11 cellular contexts compared by ENCODE assay signal in genomic region chr1:220983877-220984635, GRCh38.
DNase-seq lines count a peak whose midpoint lies in the region; ATAC-seq and TF ChIP-seq lines count a peak whose summit lies in the region.
"Had no signal": no experiment of that assay in that cellular context is flagged by ENCODE, and none has a peak within 500 bp of the region (broad histone marks: within the 10 kb centered on the region; RNA-seq: fewer than 3 reads in every experiment).

No MANE protein-coding gene starts in this region.

- no peak overlapping the region for H3K27ac Mint-ChIP-seq in immature natural killer cell
- no peak overlapping the region for H3K27ac Mint-ChIP-seq in naive thymus-derived CD4-positive, alpha-beta T cell

- ATAC-seq in omental fat pad (ENCODE audit: low FRiP score) (no peak), GM19351 (IDR thresholded peaks at IDR 0.05; ENCODE audit: unreplicated experiment) (no peak)
- no peak for ATAC-seq in naive thymus-derived CD4-positive, alpha-beta T cell
- ATAC-seq: GM12878 had no signal

- peaks cover 0 to 1% (median 0%) of the 10 kb centered on the region in 3 donors for H3K27me3 Mint-ChIP-seq in immature natural killer cell (ENCODE audit: low read depth in 3 of 3)
- H3K27me3 Mint-ChIP-seq in naive thymus-derived CD4-positive, alpha-beta T cell: peaks cover 0 to 20% (median 0%) of the 10 kb centered on the region in 5 donors

- H3K27ac ChIP-seq in SJCRH30: no peak overlapping the region
- H3K27ac ChIP-seq in naive thymus-derived CD4-positive, alpha-beta T cell (ENCODE audit: low read depth, low read length): no peak overlapping the region

- no peak overlapping the region for H3K4me3 ChIP-seq in HFF-Myc (replicated peaks; ENCODE audit: low read depth, low read length)
- no peak overlapping the region for H3K4me3 ChIP-seq in SJCRH30
- H3K4me3 ChIP-seq in naive thymus-derived CD4-positive, alpha-beta T cell (ENCODE audit: low read length): no peak overlapping the region
- H3K4me3 ChIP-seq: GM12878 had no signal

- no peaks in the 10 kb centered on the region for H3K9me3 ChIP-seq in SJCRH30 (replicated peaks)
- no peaks in the 10 kb centered on the region for H3K9me3 ChIP-seq in naive thymus-derived CD4-positive, alpha-beta T cell (ENCODE audit: control insufficient read depth in 2 of 3, low read length in 3 of 3)

- no peaks in the 10 kb centered on the region for H3K36me3 Mint-ChIP-seq in immature natural killer cell
- no peaks in the 10 kb centered on the region for H3K36me3 Mint-ChIP-seq in naive thymus-derived CD4-positive, alpha-beta T cell

- CTCF ChIA-PET in naive thymus-derived CD4-positive, alpha-beta T cell (lab: Charles Lee): no interaction called here

- TF ChIP-seq CTCF in HFF-Myc (IDR thresholded peaks at IDR 0.05; ENCODE audit: low read depth, low read length, missing control alignments) (peak; percentile 24), omental fat pad (IDR thresholded peaks at IDR 0.05) (no peak)

- peaks cover 0 to 2% (median 0%) of the 10 kb centered on the region in 6 donors for H3K9me3 Mint-ChIP-seq in immature natural killer cell
- H3K9me3 Mint-ChIP-seq in naive thymus-derived CD4-positive, alpha-beta T cell: peaks cover 0 to 19% (median 0%) of the 10 kb centered on the region in 11 donors

- POLR2A ChIA-PET in naive thymus-derived CD4-positive, alpha-beta T cell (lab: Charles Lee): no interaction called here

- intact Hi-C loops in naive thymus-derived CD4-positive, alpha-beta T cell (cut with micrococcal nuclease): no loop called here

- H3K27me3 ChIP-seq in SJCRH30: no peaks in the 10 kb centered on the region
- H3K27me3 ChIP-seq in naive thymus-derived CD4-positive, alpha-beta T cell (ENCODE audit: control insufficient read depth in 2 of 2, insufficient read depth in 2 of 2, low read length in 2 of 2): no peaks in the 10 kb centered on the region

- H3K36me3 ChIP-seq in SJCRH30: no peaks in the 10 kb centered on the region
- no peaks in the 10 kb centered on the region for H3K36me3 ChIP-seq in naive thymus-derived CD4-positive, alpha-beta T cell (ENCODE audit: control insufficient read depth in 2 of 3, insufficient read depth in 3 of 3, low read length in 3 of 3)

- H3K4me1 ChIP-seq in SJCRH30: no peaks in the 10 kb centered on the region
- no peaks in the 10 kb centered on the region for H3K4me1 ChIP-seq in naive thymus-derived CD4-positive, alpha-beta T cell (ENCODE audit: control insufficient read depth in 2 of 2, insufficient read depth in 2 of 2, low read length in 2 of 2)

- DNase-seq in COLO668 (lab: John Stamatoyannopoulos, UW; ENCODE audit: unreplicated experiment): peak; percentile 17
- no peak for DNase-seq in HFF-Myc (ENCODE audit: extremely low read depth, low read depth)
- peak; percentile 10 to 17 for DNase-seq in SJCRH30
- DNase-seq in iPS-NIHi11 (ENCODE audit: low spot score): peak; percentile 23
- no peak for DNase-seq in omental fat pad (ENCODE audit: low spot score)
- no peak for DNase-seq in immature natural killer cell
- DNase-seq in naive thymus-derived CD4-positive, alpha-beta T cell: no peak
- DNase-seq: activated naive CD4-positive, alpha-beta T cell; NK-92 treated with Interleukin-12 subunit alpha and Interleukin-12 subunit beta, amount 100 ng/mL, for 24 hours had no signal

- no peaks in the 10 kb centered on the region for H3K4me1 Mint-ChIP-seq in immature natural killer cell
- H3K4me1 Mint-ChIP-seq in naive thymus-derived CD4-positive, alpha-beta T cell: no peaks in the 10 kb centered on the region

- H3K4me3 Mint-ChIP-seq in immature natural killer cell: no peak overlapping the region
- H3K4me3 Mint-ChIP-seq in naive thymus-derived CD4-positive, alpha-beta T cell: no peak overlapping the region

Comparison
In these comparisons a context has a peak if more than half of its experiments do, and no peak if none do; other contexts are left out.
1. DNase-seq: peak in COLO668 (single experiment), SJCRH30 (2 of 2) and iPS-NIHi11 (single experiment); none in HFF-Myc (single experiment), omental fat pad (single experiment), immature natural killer cell (0 of 3) and naive thymus-derived CD4-positive, alpha-beta T cell (0 of 9).